Comparison of ENCODE assay signal across 15 cellular contexts in genomic region chr1:8706291-8706690, GRCh38.
A peak's percentile ranks its signal among the peaks of the same experiment; 100 is the strongest.
DNase-seq lines count a peak whose midpoint lies in the region; ATAC-seq and TF ChIP-seq lines count a peak whose summit lies in the region.
"Had no signal": no experiment of that assay in that cellular context is flagged by ENCODE, and none has a peak within 500 bp of the region (broad histone marks: within the 10 kb centered on the region; RNA-seq: fewer than 3 reads in every experiment).

No MANE protein-coding gene starts in this region.

- no peaks in the 10 kb centered on the region for H3K27me3 Mint-ChIP-seq in Caco-2 (ENCODE audit: insufficient read depth, unreplicated experiment)

- H3K36me3 Mint-ChIP-seq in Caco-2 (ENCODE audit: insufficient read depth, unreplicated experiment): peaks cover 17% of the 10 kb centered on the region

- H3K36me3 ChIP-seq in A673 (ENCODE audit: insufficient read depth, low read length, poor library complexity, severe bottlenecking): no peaks in the 10 kb centered on the region
- no peaks in the 10 kb centered on the region for H3K36me3 ChIP-seq in Caco-2 (ENCODE audit: control insufficient read depth, insufficient read depth, low read length)
- H3K36me3 ChIP-seq in gastroesophageal sphincter: no peaks in the 10 kb centered on the region
- no peaks in the 10 kb centered on the region for H3K36me3 ChIP-seq in trophoblast cell (ENCODE audit: control insufficient read depth in 1 of 2, insufficient read depth in 2 of 2, low read length in 2 of 2)
- H3K36me3 ChIP-seq in tibial artery: no peaks in the 10 kb centered on the region
- H3K36me3 ChIP-seq: ovary had no signal

- no peak overlapping the region for H2BK12ac ChIP-seq in trophoblast cell (ENCODE audit: low read length)

- H3K4me2 ChIP-seq in trophoblast cell (ENCODE audit: low read length): no peak overlapping the region

- H4K8ac ChIP-seq in trophoblast cell (ENCODE audit: low read depth, low read length): no peak overlapping the region

- no peak overlapping the region for H4K12ac ChIP-seq in trophoblast cell (ENCODE audit: low read depth, low read length)

- peaks cover 10% of the 10 kb centered on the region for H3K9me3 Mint-ChIP-seq in Caco-2 (ENCODE audit: unreplicated experiment)

- DNase-seq in A673 (ENCODE audit: low spot score): no peak
- no peak for DNase-seq in Caco-2
- DNase-seq in trophoblast cell: no peak
- no peak for DNase-seq in NCI-H187 treated with DMSO at 0.1 percent for 48 hours (lab: John Stamatoyannopoulos, UW)
- DNase-seq in tibial artery: no peak
- DNase-seq: activated CD4-positive, alpha-beta T cell treated with anti-CD3 and anti-CD28 coated beads, Interleukin-2, amount 50 U/mL, for 4 hours; activated effector memory CD4-positive, alpha-beta T cell treated with anti-CD3 and anti-CD28 coated beads, Interleukin-2, amount 50 U/mL, for 16 hours; AML-193; effector memory CD4-positive, alpha-beta T cell; kidney; ovary; T-helper 2 cell had no signal

- BruUV-seq in A673 (replicated peaks; lab: Mats Ljungman, UMichigan) (no TSS peak), Caco-2 (replicated peaks; lab: Mats Ljungman, UMichigan) (no TSS peak)

- POLR2A ChIA-PET in A673 (lab: Charles Lee; ENCODE audit: low non-redundant PET): no interaction called here
- POLR2A ChIA-PET in Caco-2 (lab: Charles Lee): no interaction called here

- no peak overlapping the region for H3K23ac ChIP-seq in trophoblast cell (ENCODE audit: low read length)

- no peak overlapping the region for H3K14ac ChIP-seq in trophoblast cell (ENCODE audit: low read length)

- TF ChIP-seq EP300 in gastroesophageal sphincter (IDR thresholded peaks at IDR 0.05): no peak

- CTCF ChIA-PET in A673 (lab: Charles Lee) (interaction anchor here (0.7 to 0.8 kb wide), 2 partner anchors 19 to 146 kb away, joined by 3 read pairs; no protein-coding TSS in a partner anchor), Caco-2 (lab: Charles Lee) (interaction anchor here (0.6 to 1.9 kb wide), 2 partner anchors 20 to 145 kb away, joined by 3 to 9 read pairs; no protein-coding TSS in a partner anchor)

- H3K4me1 Mint-ChIP-seq in Caco-2 (ENCODE audit: low read depth, unreplicated experiment): peaks cover 41% of the 10 kb centered on the region

- no peak overlapping the region for H2BK120ac ChIP-seq in trophoblast cell (ENCODE audit: insufficient read depth, low read length, poor library complexity)

- 86% methylated on average over 1 of the region's 1 CpG; no CpG with 5 or more reads in 1 of the 2 donors for WGBS in gastroesophageal sphincter (ENCODE audit: low coverage in 1 of 2), 2 donors
- no CpG with 5 or more reads among the region's 1 CpG for WGBS in trophoblast cell (ENCODE audit: extremely low coverage, insufficient coverage, insufficient read length)

- no peak for ATAC-seq in gastroesophageal sphincter
- ATAC-seq in GM19324 (IDR thresholded peaks at IDR 0.05; ENCODE audit: low FRiP score, unreplicated experiment): no peak

- peaks cover 9% of the 10 kb centered on the region for H3K79me2 ChIP-seq in trophoblast cell (ENCODE audit: control insufficient read depth, insufficient read depth, low read length, poor library complexity)

- no peak overlapping the region for H3K18ac ChIP-seq in trophoblast cell (ENCODE audit: low read length)

- H3K9me3 ChIP-seq in A673 (ENCODE audit: low read depth, low read length, poor library complexity, severe bottlenecking) (no peaks in the 10 kb centered on the region), Caco-2 (no peaks in the 10 kb centered on the region), gastroesophageal sphincter (no peaks in the 10 kb centered on the region), trophoblast cell (ENCODE audit: insufficient read depth, low read depth, low read length) (no peaks in the 10 kb centered on the region), tibial artery (no peaks in the 10 kb centered on the region)
- H3K9me3 ChIP-seq: ovary had no signal

- H3K4me3 ChIP-seq in A673 (ENCODE audit: low read depth, low read length, poor library complexity, severe bottlenecking): no peak overlapping the region
- H3K4me3 ChIP-seq in Caco-2 (ENCODE audit: low read depth, low read length): no peak overlapping the region
- H3K4me3 ChIP-seq in gastroesophageal sphincter: no peak overlapping the region
- H3K4me3 ChIP-seq in trophoblast cell (ENCODE audit: low read depth, low read length): no peak overlapping the region
- no peak overlapping the region for H3K4me3 ChIP-seq in tibial artery
- H3K4me3 ChIP-seq: lung, ovary had no signal

- H3K27me3 ChIP-seq in A673 (replicated peaks; ENCODE audit: insufficient read depth, low read depth, low read length, poor library complexity) (no peaks in the 10 kb centered on the region), Caco-2 (replicated peaks; ENCODE audit: control insufficient read depth, insufficient read depth, low read length) (no peaks in the 10 kb centered on the region), gastroesophageal sphincter (no peaks in the 10 kb centered on the region), trophoblast cell (ENCODE audit: insufficient read depth, low read length) (no peaks in the 10 kb centered on the region), tibial artery (no peaks in the 10 kb centered on the region)
- H3K27me3 ChIP-seq: ovary had no signal

- TF ChIP-seq CTCF in A673 (conservative IDR thresholded peaks at IDR 0.05; ENCODE audit: low read depth, low read length): no peak
- TF ChIP-seq CTCF in Caco-2 (IDR thresholded peaks at IDR 0.05; ENCODE audit: insufficient read depth in 1 of 2, low read depth in 1 of 2, low read length in 1 of 2, severe bottlenecking in 1 of 2, unreplicated experiment in 1 of 2): no peak
- TF ChIP-seq CTCF in gastroesophageal sphincter (IDR thresholded peaks at IDR 0.05): no peak
- TF ChIP-seq CTCF in tibial artery (IDR thresholded peaks at IDR 0.05): no peak

- peak overlapping the region; percentile 46 for H3K27ac ChIP-seq in A673 (ENCODE audit: low read depth, low read length, poor library complexity, severe bottlenecking)
- peak overlapping the region; percentile 22 to 91 (median 58) for H3K27ac ChIP-seq in gastroesophageal sphincter
- H3K27ac ChIP-seq in trophoblast cell (ENCODE audit: low read depth, low read length): peak overlapping the region; percentile 67
- H3K27ac ChIP-seq in tibial artery: no peak overlapping the region
- H3K27ac ChIP-seq: ovary had no signal

- intact Hi-C loops in A673 (cut with micrococcal nuclease; ENCODE audit: unreplicated experiment) (loop anchor here (10.0 kb wide), 2 partner anchors 101 to 331 kb away; no protein-coding TSS in a partner anchor), Caco-2 (cut with micrococcal nuclease; ENCODE audit: unreplicated experiment) (loop anchor here (5.0 kb wide), 1 partner anchor 34 kb away; no protein-coding TSS in a partner anchor), tibial artery (cut with DNase I; ENCODE audit: low total_unique reads) (loop anchor here (10.0 kb wide), 1 partner anchor 281 kb away; no protein-coding TSS in a partner anchor)

- H3K4me1 ChIP-seq in A673 (ENCODE audit: insufficient read depth, low read length, poor library complexity, severe bottlenecking) (peaks cover 47% of the 10 kb centered on the region), Caco-2 (peaks cover 48% of the 10 kb centered on the region), gastroesophageal sphincter (peaks cover 1 to 69% (median 17%) of the 10 kb centered on the region in 3 donors), trophoblast cell (ENCODE audit: control insufficient read depth in 1 of 2, insufficient read depth in 2 of 2, low read length in 2 of 2) (peaks cover 12% of the 10 kb centered on the region in 2 experiments), tibial artery (peaks cover 0 to 32% (median 9%) of the 10 kb centered on the region in 4 donors)

- no peak for TF ChIP-seq POLR2A in gastroesophageal sphincter (IDR thresholded peaks at IDR 0.05)

- H3K9ac ChIP-seq in trophoblast cell (ENCODE audit: low read length): no peak overlapping the region

- no peak overlapping the region for H2AFZ ChIP-seq in trophoblast cell (ENCODE audit: insufficient read depth, low read length, poor library complexity)

- H2AK5ac ChIP-seq in trophoblast cell (ENCODE audit: low read length): no peak overlapping the region

- H3K4me3 Mint-ChIP-seq in Caco-2 (ENCODE audit: unreplicated experiment): no peak overlapping the region

- H3K27ac Mint-ChIP-seq in Caco-2 (ENCODE audit: unreplicated experiment): peak overlapping the region; percentile 74

- peaks cover 17% of the 10 kb centered on the region for H3K79me1 ChIP-seq in trophoblast cell (ENCODE audit: low read length)

- H4K91ac ChIP-seq in trophoblast cell (ENCODE audit: low read depth, low read length): no peak overlapping the region

- no peak overlapping the region for H2BK5ac ChIP-seq in trophoblast cell (ENCODE audit: low read depth, low read length, poor library complexity)

- H3K4ac ChIP-seq in trophoblast cell (ENCODE audit: low read depth, low read length): no peak overlapping the region

Comparison
In these comparisons a context has a peak if more than half of its experiments do, and no peak if none do; other contexts are left out.
1. H3K27ac ChIP-seq: peak in A673 (single experiment), gastroesophageal sphincter (4 of 4) and trophoblast cell (single experiment); none in tibial artery (0 of 2).